24 cellular contexts compared by ENCODE assay signal in the genomic region with DNA sequence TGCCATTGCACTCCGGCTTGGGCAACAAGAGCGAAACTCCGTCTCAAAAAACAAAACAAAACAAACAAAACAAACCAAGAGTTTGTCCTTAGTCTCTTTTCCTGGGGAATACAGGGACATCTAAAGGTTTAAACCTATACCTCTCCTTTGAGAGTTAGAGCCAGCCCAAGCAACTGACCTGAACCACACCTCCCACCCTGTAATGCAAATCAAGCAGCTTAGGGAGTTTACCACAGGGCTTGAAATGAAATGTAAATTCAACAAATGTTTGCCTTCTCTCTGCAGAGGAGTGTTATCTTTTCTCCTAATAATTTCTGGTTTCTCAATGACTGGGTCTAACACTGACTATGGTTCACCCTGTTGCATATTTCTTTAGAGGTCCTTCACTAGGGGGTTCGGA. TPM values are rescaled to one million over a fixed set of nuclear protein-coding genes. Genes with fewer than 3 reads are reported as not detected.
DNase-seq lines count a peak whose midpoint lies in the region; ATAC-seq and TF ChIP-seq lines count a peak whose summit lies in the region.
"Had no signal": no experiment of that assay in that cellular context is flagged by ENCODE, and none has a peak within 500 bp of the region (broad histone marks: within the 10 kb centered on the region; RNA-seq: fewer than 3 reads in every experiment).

No MANE protein-coding gene starts in this region.

- H3K36me3 Mint-ChIP-seq in activated CD8-positive, alpha-beta memory T cell treated with anti-CD3 and anti-CD28 coated beads, Interleukin-2, amount 10 ng/mL, durations not matched to agents 7 days and 5 days, result peaks cover 76% of the 10 kb centered on the region
- peaks cover 10% of the 10 kb centered on the region for H3K36me3 Mint-ChIP-seq in IgD-negative memory B cell
- peaks cover 83% of the 10 kb centered on the region for H3K36me3 Mint-ChIP-seq in activated T-helper 2 cell treated with anti-CD3 and anti-CD28 coated beads, Interferon-gamma antibody, Interleukin-2, Interleukin-4, amounts not matched to agents 10 μg/mL and 5 μg/mL and 100 μg/mL, durations not matched to agents 14 hours and 24 hours and 36 hours (ENCODE audit: low read depth)
- peaks cover 88% of the 10 kb centered on the region for H3K36me3 Mint-ChIP-seq in nephron (ENCODE audit: low read depth)

- H3K9me3 ChIP-seq in PC-3 (ENCODE audit: low read length), result no peaks in the 10 kb centered on the region
- H3K9me3 ChIP-seq: BE2C, body of pancreas, esophagus squamous epithelium, gastrocnemius medialis, lower lobe of right lung, tibial artery had no signal

- no peaks in the 10 kb centered on the region for H3K27me3 ChIP-seq in PC-3 (ENCODE audit: low read length)
- H3K27me3 ChIP-seq: BE2C, body of pancreas, esophagus squamous epithelium, gastrocnemius medialis, tibial artery had no signal

- H3K4me3 Mint-ChIP-seq in activated CD8-positive, alpha-beta memory T cell treated with anti-CD3 and anti-CD28 coated beads, Interleukin-2, amount 10 ng/mL, durations not matched to agents 7 days and 5 days, result no peak overlapping the region
- H3K4me3 Mint-ChIP-seq in IgD-negative memory B cell (peak overlapping the region in 3 of 4 donors; percentile 18 to 81 (median 56)), nephron (no peak overlapping the region)
- H3K4me3 Mint-ChIP-seq in activated T-helper 2 cell treated with anti-CD3 and anti-CD28 coated beads, Interferon-gamma antibody, Interleukin-2, Interleukin-4, amounts not matched to agents 10 μg/mL and 5 μg/mL and 100 μg/mL, durations not matched to agents 14 hours and 24 hours and 36 hours (ENCODE audit: low read depth), result no peak overlapping the region
- H3K4me3 Mint-ChIP-seq: activated naive CD8-positive, alpha-beta T cell treated with anti-CD3 and anti-CD28 coated beads, Interleukin-2, amount 10 ng/mL, durations not matched to agents 7 days and 5 days; stimulated activated naive CD8-positive, alpha-beta T cell treated with anti-CD3 and anti-CD28 coated beads, Interleukin-15, amount 100 ng/mL, for 72 hours had no signal

- H3K27ac ChIP-seq in PC-3 (ENCODE audit: low read length), result no peak overlapping the region
- H3K27ac ChIP-seq: body of pancreas, esophagus squamous epithelium, lower lobe of right lung, tibial artery had no signal

- intact Hi-C loops in activated T-helper 2 cell treated with anti-CD3 and anti-CD28 coated beads, Interferon-gamma antibody, Interleukin-2, Interleukin-4, amounts not matched to agents 10 μg/mL and 5 μg/mL and 100 μg/mL, durations not matched to agents 14 hours and 24 hours and 36 hours (cut with micrococcal nuclease), result no loop called here
- intact Hi-C loops in PC-3 (cut with micrococcal nuclease), result no loop called here

- no peaks in the 10 kb centered on the region for H3K9me3 Mint-ChIP-seq in activated CD8-positive, alpha-beta memory T cell treated with anti-CD3 and anti-CD28 coated beads, Interleukin-2, amount 10 ng/mL, durations not matched to agents 7 days and 5 days (ENCODE audit: low read depth)
- H3K9me3 Mint-ChIP-seq in IgD-negative memory B cell (no peaks in the 10 kb centered on the region), nephron (no peaks in the 10 kb centered on the region)
- H3K9me3 Mint-ChIP-seq in activated T-helper 2 cell treated with anti-CD3 and anti-CD28 coated beads, Interferon-gamma antibody, Interleukin-2, Interleukin-4, amounts not matched to agents 10 μg/mL and 5 μg/mL and 100 μg/mL, durations not matched to agents 14 hours and 24 hours and 36 hours, result no peaks in the 10 kb centered on the region
- H3K9me3 Mint-ChIP-seq: activated naive CD8-positive, alpha-beta T cell treated with anti-CD3 and anti-CD28 coated beads, Interleukin-2, amount 10 ng/mL, durations not matched to agents 7 days and 5 days; stimulated activated naive CD8-positive, alpha-beta T cell treated with anti-CD3 and anti-CD28 coated beads, Interleukin-15, amount 100 ng/mL, for 72 hours had no signal

- TF ChIP-seq CTCF in nephron (IDR thresholded peaks at IDR 0.05; ENCODE audit: unreplicated experiment in 3 of 3) (no peak), PC-3 (conservative IDR thresholded peaks at IDR 0.05; ENCODE audit: low read depth, low read length) (no peak)

- H3K79me2 ChIP-seq in PC-3 (ENCODE audit: low read length), result peaks cover 55% of the 10 kb centered on the region

- H3K9me2 ChIP-seq in PC-3 (replicated peaks; ENCODE audit: low read length), result no peaks in the 10 kb centered on the region

- ATAC-seq in activated CD8-positive, alpha-beta memory T cell treated with anti-CD3 and anti-CD28 coated beads, Interleukin-2, amount 10 ng/mL, durations not matched to agents 7 days and 5 days, result no peak
- ATAC-seq in PC-3, result no peak
- ATAC-seq: body of pancreas; lower lobe of right lung; Right ventricle myocardium inferior; stimulated activated naive CD8-positive, alpha-beta T cell treated with anti-CD3 and anti-CD28 coated beads, Interleukin-15, amount 100 ng/mL, for 72 hours had no signal

- H3K4me1 ChIP-seq in PC-3 (ENCODE audit: insufficient read depth, low read length), result no peaks in the 10 kb centered on the region
- H3K4me1 ChIP-seq: BE2C, lower lobe of right lung, tibial artery had no signal

- H2AFZ ChIP-seq in PC-3 (ENCODE audit: low read length), result no peak overlapping the region

- POLR2A ChIA-PET in PC-3 (lab: Charles Lee; ENCODE audit: unreplicated experiment), result no interaction called here

- CTCF ChIA-PET in activated CD8-positive, alpha-beta memory T cell treated with anti-CD3 and anti-CD28 coated beads, Interleukin-2, amount 10 ng/mL, durations not matched to agents 7 days and 5 days (lab: Charles Lee), result no interaction called here
- CTCF ChIA-PET in PC-3 (lab: Charles Lee), result no interaction called here

- no peak overlapping the region for H3K4me3 ChIP-seq in PC-3 (ENCODE audit: low read length)
- H3K4me3 ChIP-seq: body of pancreas, esophagus squamous epithelium, gastrocnemius medialis, lower lobe of right lung, smooth muscle cell, tibial artery had no signal

- no peak for TF ChIP-seq POLR2A in erythroblast (IDR thresholded peaks at IDR 0.05; ENCODE audit: low read length)

- H3F3A ChIP-seq in PC-3 (ENCODE audit: low read length, unreplicated experiment), result no peaks in the 10 kb centered on the region

- peaks cover 55% of the 10 kb centered on the region for H4K20me1 ChIP-seq in PC-3 (ENCODE audit: low read length)

- no peak overlapping the region for H3K4me2 ChIP-seq in PC-3 (ENCODE audit: low read length)
- H3K4me2 ChIP-seq: smooth muscle cell had no signal

- no peak overlapping the region for H3K9ac ChIP-seq in PC-3 (ENCODE audit: low read length)

- peak overlapping the region; percentile 67 for H3K27ac Mint-ChIP-seq in activated CD8-positive, alpha-beta memory T cell treated with anti-CD3 and anti-CD28 coated beads, Interleukin-2, amount 10 ng/mL, durations not matched to agents 7 days and 5 days
- H3K27ac Mint-ChIP-seq in IgD-negative memory B cell (peak overlapping the region; percentile 80 to 96 (median 92)), nephron (peak overlapping the region in 2 of 3 experiments; percentile 17 to 20)
- H3K27ac Mint-ChIP-seq in activated T-helper 2 cell treated with anti-CD3 and anti-CD28 coated beads, Interferon-gamma antibody, Interleukin-2, Interleukin-4, amounts not matched to agents 10 μg/mL and 5 μg/mL and 100 μg/mL, durations not matched to agents 14 hours and 24 hours and 36 hours, result peak overlapping the region; percentile 46

- H3K36me3 ChIP-seq in PC-3 (ENCODE audit: low read depth, low read length), result peaks cover 84% of the 10 kb centered on the region

- no peaks in the 10 kb centered on the region for H3K27me3 Mint-ChIP-seq in activated CD8-positive, alpha-beta memory T cell treated with anti-CD3 and anti-CD28 coated beads, Interleukin-2, amount 10 ng/mL, durations not matched to agents 7 days and 5 days
- H3K27me3 Mint-ChIP-seq in IgD-negative memory B cell (no peaks in the 10 kb centered on the region), nephron (ENCODE audit: low read depth) (no peaks in the 10 kb centered on the region)
- H3K27me3 Mint-ChIP-seq in activated T-helper 2 cell treated with anti-CD3 and anti-CD28 coated beads, Interferon-gamma antibody, Interleukin-2, Interleukin-4, amounts not matched to agents 10 μg/mL and 5 μg/mL and 100 μg/mL, durations not matched to agents 14 hours and 24 hours and 36 hours (ENCODE audit: low read depth), result no peaks in the 10 kb centered on the region
- H3K27me3 Mint-ChIP-seq: activated naive CD8-positive, alpha-beta T cell treated with anti-CD3 and anti-CD28 coated beads, Interleukin-2, amount 10 ng/mL, durations not matched to agents 7 days and 5 days; stimulated activated naive CD8-positive, alpha-beta T cell treated with anti-CD3 and anti-CD28 coated beads, Interleukin-15, amount 100 ng/mL, for 72 hours had no signal

- no peak for DNase-seq in activated CD8-positive, alpha-beta memory T cell treated with anti-CD3 and anti-CD28 coated beads, Interleukin-2, amount 10 ng/mL, durations not matched to agents 7 days and 5 days
- no peak for DNase-seq in activated CD8-positive, alpha-beta memory T cell treated with anti-CD3 and anti-CD28 coated beads, Interleukin-2, amount 50 U/mL, for 4 hours
- DNase-seq in activated T-helper 2 cell treated with anti-CD3 and anti-CD28 coated beads, Interferon-gamma antibody, Interleukin-2, Interleukin-4, amounts not matched to agents 10 μg/mL and 5 μg/mL and 100 μg/mL, durations not matched to agents 14 hours and 24 hours and 36 hours (ENCODE audit: low spot score), result no peak
- DNase-seq in mucosa of gallbladder (ENCODE audit: low spot score) (no peak), PC-3 (no peak), erythroblast (lab: John Stamatoyannopoulos, UW) (no peak)
- DNase-seq: activated CD4-positive, alpha-beta T cell treated with anti-CD3 and anti-CD28 coated beads for 48 hours; activated naive CD8-positive, alpha-beta T cell treated with anti-CD3 and anti-CD28 coated beads, Interleukin-2, amount 10 ng/mL, durations not matched to agents 7 days and 5 days; BE2C; body of pancreas; effector CD8-positive, alpha-beta T cell; esophagus squamous epithelium; gastrocnemius medialis; GOT3; lower lobe of right lung; NCI-H1048; NCI-H187; stimulated activated CD4-positive, alpha-beta T cell treated with anti-CD3 and anti-CD28 coated beads, Interleukin-2, amount 100 ng/mL, for 48 hours; stimulated activated naive CD8-positive, alpha-beta T cell treated with anti-CD3 and anti-CD28 coated beads, Interleukin-15, amount 100 ng/mL, for 72 hours; tibial artery had no signal

- no TSS peak for BruUV-seq in PC-3 (replicated peaks; lab: Mats Ljungman, UMichigan)

- H3K4me1 Mint-ChIP-seq in activated CD8-positive, alpha-beta memory T cell treated with anti-CD3 and anti-CD28 coated beads, Interleukin-2, amount 10 ng/mL, durations not matched to agents 7 days and 5 days, result peaks cover 46% of the 10 kb centered on the region
- peaks cover 24 to 36% (median 33%) of the 10 kb centered on the region in 3 donors for H3K4me1 Mint-ChIP-seq in IgD-negative memory B cell
- H3K4me1 Mint-ChIP-seq in activated T-helper 2 cell treated with anti-CD3 and anti-CD28 coated beads, Interferon-gamma antibody, Interleukin-2, Interleukin-4, amounts not matched to agents 10 μg/mL and 5 μg/mL and 100 μg/mL, durations not matched to agents 14 hours and 24 hours and 36 hours (ENCODE audit: low read depth), result peaks cover 29% of the 10 kb centered on the region
- no peaks in the 10 kb centered on the region for H3K4me1 Mint-ChIP-seq in nephron

RNA-seq across cellular contexts. Expression of gene PPP1CC, which starts 16.7 kb away (rescaled TPM):
- 100 to 1,000 TPM; 174 to 200 TPM for total RNA-seq in activated CD8-positive, alpha-beta memory T cell treated with anti-CD3 and anti-CD28 coated beads, Interleukin-2, amount 10 ng/mL, durations not matched to agents 7 days and 5 days
- 184 TPM for polyA plus RNA-seq in IgD-negative memory B cell
- 241 and 244 TPM in 2 replicates for total RNA-seq in activated T-helper 2 cell treated with anti-CD3 and anti-CD28 coated beads, Interferon-gamma antibody, Interleukin-2, Interleukin-4, amounts not matched to agents 10 μg/mL and 5 μg/mL and 100 μg/mL, durations not matched to agents 14 hours and 24 hours and 36 hours
- total RNA-seq in mucosa of gallbladder (101 TPM), PC-3 (2014; rRNA removed) (202 and 204 TPM in 2 replicates)

RNA-seq across cellular contexts. Expression of gene HVCN1, which starts 37.1 kb away (rescaled TPM):
- 10 to 100 TPM; 11.7 to 19.9 TPM for total RNA-seq in activated CD8-positive, alpha-beta memory T cell treated with anti-CD3 and anti-CD28 coated beads, Interleukin-2, amount 10 ng/mL, durations not matched to agents 7 days and 5 days
- 441 TPM for polyA plus RNA-seq in IgD-negative memory B cell
- total RNA-seq in activated T-helper 2 cell treated with anti-CD3 and anti-CD28 coated beads, Interferon-gamma antibody, Interleukin-2, Interleukin-4, amounts not matched to agents 10 μg/mL and 5 μg/mL and 100 μg/mL, durations not matched to agents 14 hours and 24 hours and 36 hours, result 9.7 TPM in 2 replicates
- total RNA-seq in mucosa of gallbladder, result 7.1 TPM
- 2.2 and 3.3 TPM in 2 replicates for total RNA-seq in PC-3 (2014; rRNA removed)

Comparison
In these comparisons a context has a peak if more than half of its experiments do, and no peak if none do; other contexts are left out.
1. H3K27ac Mint-ChIP-seq: peak in every context shown above with its lines; median percentile 92 in IgD-negative memory B cell; 67 in activated CD8-positive, alpha-beta memory T cell treated with anti-CD3 and anti-CD28 coated beads, Interleukin-2, amount 10 ng/mL, durations not matched to agents 7 days and 5 days; 46 in activated T-helper 2 cell treated with anti-CD3 and anti-CD28 coated beads, Interferon-gamma antibody, Interleukin-2, Interleukin-4, amounts not matched to agents 10 μg/mL and 5 μg/mL and 100 μg/mL, durations not matched to agents 14 hours and 24 hours and 36 hours; 18 in nephron.
2. H3K4me3 Mint-ChIP-seq: peak in IgD-negative memory B cell (3 of 4); none in activated CD8-positive, alpha-beta memory T cell treated with anti-CD3 and anti-CD28 coated beads, Interleukin-2, amount 10 ng/mL, durations not matched to agents 7 days and 5 days (single experiment), activated T-helper 2 cell treated with anti-CD3 and anti-CD28 coated beads, Interferon-gamma antibody, Interleukin-2, Interleukin-4, amounts not matched to agents 10 μg/mL and 5 μg/mL and 100 μg/mL, durations not matched to agents 14 hours and 24 hours and 36 hours (single experiment) and nephron (0 of 3).